Comparison of ENCODE assay signal across 8 cellular contexts in the genomic region with DNA sequence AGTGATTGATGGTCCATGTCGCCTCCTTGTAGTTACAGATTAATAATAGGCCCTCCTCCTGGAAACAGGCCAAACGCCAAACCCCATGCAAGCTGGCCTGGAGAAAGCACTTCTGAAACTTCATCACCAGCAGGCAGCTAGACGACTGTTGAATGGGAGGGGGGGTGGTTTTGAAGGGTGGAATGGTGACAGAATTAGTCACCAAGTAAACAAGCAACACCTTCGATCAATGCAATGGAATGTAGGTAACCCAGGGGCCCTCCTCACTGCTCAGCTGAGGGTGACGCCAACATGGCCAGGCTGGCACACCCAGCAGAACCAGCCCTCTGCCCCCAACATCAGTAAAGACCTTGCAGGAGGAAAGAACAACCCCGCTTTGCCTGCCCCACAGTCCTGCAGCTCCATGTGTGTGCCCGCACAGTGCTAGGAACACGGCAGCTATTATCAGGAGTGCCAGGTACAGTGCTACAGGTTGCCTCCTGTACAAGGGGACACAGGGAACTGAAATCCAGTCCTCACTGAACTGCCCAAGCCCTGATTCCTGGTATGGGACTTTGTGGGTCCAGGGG. TPM values are rescaled to one million over a fixed set of nuclear protein-coding genes. Genes with fewer than 3 reads are reported as not detected.
DNase-seq lines count a peak whose midpoint lies in the region; ATAC-seq and TF ChIP-seq lines count a peak whose summit lies in the region.

No MANE protein-coding gene starts in this region.

- H3K27ac Mint-ChIP-seq in type B pancreatic cell = peak overlapping the region; percentile 93

- H3K36me3 Mint-ChIP-seq in type B pancreatic cell = no peaks in the 10 kb centered on the region

- no peaks in the 10 kb centered on the region for H3K27me3 Mint-ChIP-seq in type B pancreatic cell

- no peak for TF ChIP-seq EP300 in sigmoid colon (IDR thresholded peaks at IDR 0.05)

- H3K36me3 ChIP-seq in sigmoid colon = no peaks in the 10 kb centered on the region

- ATAC-seq in GM21576 (IDR thresholded peaks at IDR 0.05; ENCODE audit: unreplicated experiment) = peak; percentile 50

- H3K4me3 ChIP-seq in epithelial cell of esophagus (ENCODE audit: low read length) = no peak overlapping the region
- no peak overlapping the region for H3K4me3 ChIP-seq in sigmoid colon

- TF ChIP-seq CTCF in epithelial cell of esophagus (IDR thresholded peaks at IDR 0.05; ENCODE audit: insufficient read depth, low read depth, low read length, missing control alignments) = no peak
- no peak for TF ChIP-seq CTCF in type B pancreatic cell (conservative IDR thresholded peaks at IDR 0.05)
- no peak for TF ChIP-seq CTCF in sigmoid colon (IDR thresholded peaks at IDR 0.05)

- H3K4me1 Mint-ChIP-seq in type B pancreatic cell (ENCODE audit: unreplicated experiment) = peaks cover 35% of the 10 kb centered on the region

- peak in 1 of 2 donors; percentile 19 for TF ChIP-seq POLR2A in sigmoid colon (IDR thresholded peaks at IDR 0.05)

- H3K4me1 ChIP-seq in sigmoid colon = no peaks in the 10 kb centered on the region

- H3K27me3 ChIP-seq in sigmoid colon = no peaks in the 10 kb centered on the region

- no peaks in the 10 kb centered on the region for H3K9me3 Mint-ChIP-seq in type B pancreatic cell

- intact Hi-C loops in sigmoid colon (cut with DNase I) = loop anchor here (10.0 kb wide), 1 partner anchor 123 kb away; no protein-coding TSS in a partner anchor

- H3K4me3 Mint-ChIP-seq in type B pancreatic cell = peak overlapping the region; percentile 70

- no peaks in the 10 kb centered on the region for H3K9me3 ChIP-seq in sigmoid colon

- WGBS in sigmoid colon, 2 donors = 13 to 44% methylated on average over 8 of the region's 8 CpGs

- no peak overlapping the region for H3K27ac ChIP-seq in sigmoid colon

- DNase-seq in AG08395 (ENCODE audit: low spot score) (peak; percentile 43), HuH-7 (ENCODE audit: low spot score) (peak; percentile 39), epithelial cell of esophagus (ENCODE audit: low read depth) (peak; percentile 95), type B pancreatic cell (ENCODE audit: extremely low spot score, unreplicated experiment) (peak; percentile 78), sigmoid colon (no peak), MV-4-11 (lab: John Stamatoyannopoulos, UW) (no peak)
- DNase-seq in activated CD4-positive, CD25-positive, alpha-beta regulatory T cell treated with anti-CD3 and anti-CD28 coated beads, Interleukin-2, amount 50 U/mL, for 72 hours = no peak

RNA-seq across cellular contexts. Expression of a gene that starts 2.7 kb away (rescaled TPM):
- total RNA-seq in type B pancreatic cell (ENCODE audit: low replicate concordance) (10.7 and 43.3 TPM in 2 replicates), sigmoid colon (1 to 10 TPM in 1 of 4 donors, under 1 TPM in 1, not detected in 2; 0.71 to 2.2 TPM)
- polyA plus RNA-seq in sigmoid colon = 100 to 1,000 TPM in 2 of 3 donors, 10 to 100 TPM in 1; 35.4 to 198 (median 154) TPM

Comparison
In these comparisons a context has a peak if more than half of its experiments do, and no peak if none do; other contexts are left out.
1. DNase-seq: peak in AG08395 (single experiment), HuH-7 (single experiment), epithelial cell of esophagus (single experiment) and type B pancreatic cell (single experiment); none in activated CD4-positive, CD25-positive, alpha-beta regulatory T cell treated with anti-CD3 and anti-CD28 coated beads, Interleukin-2, amount 50 U/mL, for 72 hours (single experiment), sigmoid colon (single experiment) and MV-4-11 (single experiment).